In the genomic region with DNA sequence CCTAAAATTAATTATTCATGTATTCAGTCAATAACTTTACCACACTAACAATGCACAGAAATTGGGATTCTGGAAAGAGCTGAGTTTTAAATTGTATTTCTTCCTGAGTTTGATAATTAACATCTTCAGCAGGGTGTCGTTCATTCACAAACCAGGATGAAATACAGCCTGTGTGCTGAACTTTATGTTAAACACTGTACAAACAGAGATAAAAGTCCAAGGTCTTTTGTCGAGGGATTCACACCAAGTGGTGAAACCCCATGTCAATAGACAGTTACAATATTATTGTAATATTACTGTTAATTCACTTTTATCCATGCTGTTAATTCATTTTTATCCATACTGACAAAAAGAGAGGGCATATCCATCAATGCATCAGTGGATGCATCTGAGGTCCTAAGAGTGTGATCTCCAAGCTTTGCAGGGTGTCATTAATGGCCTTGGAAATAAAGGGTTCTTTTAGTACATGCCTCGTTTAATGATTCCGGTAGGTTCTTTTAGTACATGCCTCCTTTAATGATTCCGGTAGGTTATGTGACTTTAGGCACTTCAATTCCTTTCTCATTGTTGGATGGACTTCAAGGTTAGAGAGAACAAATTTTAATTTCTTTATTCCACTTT, we compare ENCODE assay signal across 1 cellular context.
TF ChIP-seq lines count a peak whose summit lies in the region.

No MANE protein-coding gene starts in this region.

TF ChIP-seq in HepG2, 621 proteins besides CTCF, POLR2A, EP300 and RAD21 (continued from another document and continues in another):
- TF ChIP-seq, protein P1, sequence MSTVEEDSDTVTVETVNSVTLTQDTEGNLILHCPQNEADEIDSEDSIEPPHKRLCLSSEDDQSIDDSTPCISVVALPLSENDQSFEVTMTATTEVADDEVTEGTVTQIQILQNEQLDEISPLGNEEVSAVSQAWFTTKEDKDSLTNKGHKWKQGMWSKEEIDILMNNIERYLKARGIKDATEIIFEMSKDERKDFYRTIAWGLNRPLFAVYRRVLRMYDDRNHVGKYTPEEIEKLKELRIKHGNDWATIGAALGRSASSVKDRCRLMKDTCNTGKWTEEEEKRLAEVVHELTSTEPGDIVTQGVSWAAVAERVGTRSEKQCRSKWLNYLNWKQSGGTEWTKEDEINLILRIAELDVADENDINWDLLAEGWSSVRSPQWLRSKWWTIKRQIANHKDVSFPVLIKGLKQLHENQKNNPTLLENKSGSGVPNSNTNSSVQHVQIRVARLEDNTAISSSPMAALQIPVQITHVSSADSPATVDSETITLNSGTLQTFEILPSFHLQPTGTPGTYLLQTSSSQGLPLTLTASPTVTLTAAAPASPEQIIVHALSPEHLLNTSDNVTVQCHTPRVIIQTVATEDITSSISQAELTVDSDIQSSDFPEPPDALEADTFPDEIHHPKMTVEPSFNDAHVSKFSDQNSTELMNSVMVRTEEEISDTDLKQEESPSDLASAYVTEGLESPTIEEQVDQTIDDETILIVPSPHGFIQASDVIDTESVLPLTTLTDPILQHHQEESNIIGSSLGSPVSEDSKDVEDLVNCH (CRISPR knock-in tag; IDR thresholded peaks at IDR 0.05), result no peak
- TF ChIP-seq AGO2 (optimal IDR thresholded peaks at IDR 0.05; ENCODE audit: low read depth, low read length) (no peak), ZNF841 (CRISPR knock-in tag; IDR thresholded peaks at IDR 0.05; ENCODE audit: borderline replicate concordance) (no peak), ZNF331 (CRISPR knock-in tag; IDR thresholded peaks at IDR 0.05) (peak; percentile 38; the same call in 1 of the 2 replicates), ZNF761 (CRISPR knock-in tag; conservative IDR thresholded peaks at IDR 0.05) (no peak), HDAC6 (IDR thresholded peaks at IDR 0.05; ENCODE audit: low read depth, low read length) (no peak), MED13 (CRISPR knock-in tag; IDR thresholded peaks at IDR 0.05) (no peak), TRIM24 (CRISPR knock-in tag; IDR thresholded peaks at IDR 0.05) (no peak), HNF4G (IDR thresholded peaks at IDR 0.05; ENCODE audit: borderline replicate concordance, low read depth, low read length) (peak; percentile 79), HNF4G (CRISPR knock-in tag; IDR thresholded peaks at IDR 0.05; ENCODE audit: borderline replicate concordance, low read depth) (peak; percentile 66; the same call in 1 of the 2 replicates), MAF1 (CRISPR knock-in tag; IDR thresholded peaks at IDR 0.05; ENCODE audit: borderline replicate concordance) (no peak), SYNCRIP (IDR thresholded peaks at IDR 0.05; ENCODE audit: insufficient read depth, low read depth, low read length) (no peak), NR2F1 (CRISPR knock-in tag; IDR thresholded peaks at IDR 0.05) (peak in 1 of 2 experiments; percentile 29; a peak in 1 of 4 replicates), CC2D1A (CRISPR knock-in tag; IDR thresholded peaks at IDR 0.05) (no peak), ZNF570 (CRISPR knock-in tag; IDR thresholded peaks at IDR 0.05; ENCODE audit: borderline replicate concordance) (no peak), KDM1A (CRISPR knock-in tag; IDR thresholded peaks at IDR 0.05) (no peak), DMAP1 (CRISPR knock-in tag; IDR thresholded peaks at IDR 0.05) (no peak), ZNF709 (CRISPR knock-in tag; IDR thresholded peaks at IDR 0.05) (no peak), NFATC3 (CRISPR knock-in tag; IDR thresholded peaks at IDR 0.05) (no peak), ZNF564 (CRISPR knock-in tag; IDR thresholded peaks at IDR 0.05) (no peak), PRMT3 (CRISPR knock-in tag; IDR thresholded peaks at IDR 0.05; ENCODE audit: borderline replicate concordance, low read depth) (no peak), ZNF431 (CRISPR knock-in tag; IDR thresholded peaks at IDR 0.05; ENCODE audit: borderline replicate concordance, low read depth) (no peak), REL (CRISPR knock-in tag; conservative IDR thresholded peaks at IDR 0.05) (no peak), FOSL2 (CRISPR knock-in tag; IDR thresholded peaks at IDR 0.05) (0 out of 2 replicates have a peak, but pooled peaks have one; percentile 16), ZNF607 (CRISPR knock-in tag; IDR thresholded peaks at IDR 0.05; ENCODE audit: borderline replicate concordance) (no peak), SRF (IDR thresholded peaks at IDR 0.05; ENCODE audit: low read depth, low read length) (no peak), FOXK2 (IDR thresholded peaks at IDR 0.05) (no peak), ZNF652 (CRISPR knock-in tag; IDR thresholded peaks at IDR 0.05; ENCODE audit: borderline replicate concordance, low read depth) (no peak), PHF5A (CRISPR knock-in tag; IDR thresholded peaks at IDR 0.05; ENCODE audit: low read depth, unreplicated experiment) (no peak), ZNF335 (CRISPR knock-in tag; IDR thresholded peaks at IDR 0.05) (no peak), SAP130 (CRISPR knock-in tag; IDR thresholded peaks at IDR 0.05; ENCODE audit: low read depth) (peak; percentile 57; the same call in 1 of the 2 replicates), NFKBIZ (CRISPR knock-in tag; IDR thresholded peaks at IDR 0.05) (no peak), ZNF598 (CRISPR knock-in tag; IDR thresholded peaks at IDR 0.05; ENCODE audit: borderline replicate concordance) (no peak; the same call in 1 of the 2 replicates), TOPORS (CRISPR knock-in tag; IDR thresholded peaks at IDR 0.05) (0 out of 2 replicates have a peak, but pooled peaks have one; percentile 27), ZFP36L2 (CRISPR knock-in tag; IDR thresholded peaks at IDR 0.05) (no peak), ZBTB7B (CRISPR knock-in tag; IDR thresholded peaks at IDR 0.05) (no peak)
- TF ChIP-seq, protein P2, sequence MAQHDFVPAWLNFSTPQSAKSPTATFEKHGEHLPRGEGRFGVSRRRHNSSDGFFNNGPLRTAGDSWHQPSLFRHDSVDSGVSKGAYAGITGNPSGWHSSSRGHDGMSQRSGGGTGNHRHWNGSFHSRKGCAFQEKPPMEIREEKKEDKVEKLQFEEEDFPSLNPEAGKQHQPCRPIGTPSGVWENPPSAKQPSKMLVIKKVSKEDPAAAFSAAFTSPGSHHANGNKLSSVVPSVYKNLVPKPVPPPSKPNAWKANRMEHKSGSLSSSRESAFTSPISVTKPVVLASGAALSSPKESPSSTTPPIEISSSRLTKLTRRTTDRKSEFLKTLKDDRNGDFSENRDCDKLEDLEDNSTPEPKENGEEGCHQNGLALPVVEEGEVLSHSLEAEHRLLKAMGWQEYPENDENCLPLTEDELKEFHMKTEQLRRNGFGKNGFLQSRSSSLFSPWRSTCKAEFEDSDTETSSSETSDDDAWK (CRISPR knock-in tag; IDR thresholded peaks at IDR 0.05), result no peak
- TF ChIP-seq, protein P3, sequence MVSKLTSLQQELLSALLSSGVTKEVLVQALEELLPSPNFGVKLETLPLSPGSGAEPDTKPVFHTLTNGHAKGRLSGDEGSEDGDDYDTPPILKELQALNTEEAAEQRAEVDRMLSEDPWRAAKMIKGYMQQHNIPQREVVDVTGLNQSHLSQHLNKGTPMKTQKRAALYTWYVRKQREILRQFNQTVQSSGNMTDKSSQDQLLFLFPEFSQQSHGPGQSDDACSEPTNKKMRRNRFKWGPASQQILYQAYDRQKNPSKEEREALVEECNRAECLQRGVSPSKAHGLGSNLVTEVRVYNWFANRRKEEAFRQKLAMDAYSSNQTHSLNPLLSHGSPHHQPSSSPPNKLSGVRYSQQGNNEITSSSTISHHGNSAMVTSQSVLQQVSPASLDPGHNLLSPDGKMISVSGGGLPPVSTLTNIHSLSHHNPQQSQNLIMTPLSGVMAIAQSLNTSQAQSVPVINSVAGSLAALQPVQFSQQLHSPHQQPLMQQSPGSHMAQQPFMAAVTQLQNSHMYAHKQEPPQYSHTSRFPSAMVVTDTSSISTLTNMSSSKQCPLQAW (CRISPR knock-in tag; IDR thresholded peaks at IDR 0.05), result no peak
- TF ChIP-seq, protein P4, sequence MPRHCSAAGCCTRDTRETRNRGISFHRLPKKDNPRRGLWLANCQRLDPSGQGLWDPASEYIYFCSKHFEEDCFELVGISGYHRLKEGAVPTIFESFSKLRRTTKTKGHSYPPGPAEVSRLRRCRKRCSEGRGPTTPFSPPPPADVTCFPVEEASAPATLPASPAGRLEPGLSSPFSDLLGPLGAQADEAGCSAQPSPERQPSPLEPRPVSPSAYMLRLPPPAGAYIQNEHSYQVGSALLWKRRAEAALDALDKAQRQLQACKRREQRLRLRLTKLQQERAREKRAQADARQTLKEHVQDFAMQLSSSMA (CRISPR knock-in tag; IDR thresholded peaks at IDR 0.05), result no peak
- TF ChIP-seq, protein P5, sequence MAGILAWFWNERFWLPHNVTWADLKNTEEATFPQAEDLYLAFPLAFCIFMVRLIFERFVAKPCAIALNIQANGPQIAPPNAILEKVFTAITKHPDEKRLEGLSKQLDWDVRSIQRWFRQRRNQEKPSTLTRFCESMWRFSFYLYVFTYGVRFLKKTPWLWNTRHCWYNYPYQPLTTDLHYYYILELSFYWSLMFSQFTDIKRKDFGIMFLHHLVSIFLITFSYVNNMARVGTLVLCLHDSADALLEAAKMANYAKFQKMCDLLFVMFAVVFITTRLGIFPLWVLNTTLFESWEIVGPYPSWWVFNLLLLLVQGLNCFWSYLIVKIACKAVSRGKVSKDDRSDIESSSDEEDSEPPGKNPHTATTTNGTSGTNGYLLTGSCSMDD (CRISPR knock-in tag; IDR thresholded peaks at IDR 0.05), result no peak
- TF ChIP-seq, protein P6, sequence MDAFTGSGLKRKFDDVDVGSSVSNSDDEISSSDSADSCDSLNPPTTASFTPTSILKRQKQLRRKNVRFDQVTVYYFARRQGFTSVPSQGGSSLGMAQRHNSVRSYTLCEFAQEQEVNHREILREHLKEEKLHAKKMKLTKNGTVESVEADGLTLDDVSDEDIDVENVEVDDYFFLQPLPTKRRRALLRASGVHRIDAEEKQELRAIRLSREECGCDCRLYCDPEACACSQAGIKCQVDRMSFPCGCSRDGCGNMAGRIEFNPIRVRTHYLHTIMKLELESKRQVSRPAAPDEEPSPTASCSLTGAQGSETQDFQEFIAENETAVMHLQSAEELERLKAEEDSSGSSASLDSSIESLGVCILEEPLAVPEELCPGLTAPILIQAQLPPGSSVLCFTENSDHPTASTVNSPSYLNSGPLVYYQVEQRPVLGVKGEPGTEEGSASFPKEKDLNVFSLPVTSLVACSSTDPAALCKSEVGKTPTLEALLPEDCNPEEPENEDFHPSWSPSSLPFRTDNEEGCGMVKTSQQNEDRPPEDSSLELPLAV (CRISPR knock-in tag; conservative IDR thresholded peaks at IDR 0.05; ENCODE audit: low read depth), result no peak
- TF ChIP-seq, protein P7, sequence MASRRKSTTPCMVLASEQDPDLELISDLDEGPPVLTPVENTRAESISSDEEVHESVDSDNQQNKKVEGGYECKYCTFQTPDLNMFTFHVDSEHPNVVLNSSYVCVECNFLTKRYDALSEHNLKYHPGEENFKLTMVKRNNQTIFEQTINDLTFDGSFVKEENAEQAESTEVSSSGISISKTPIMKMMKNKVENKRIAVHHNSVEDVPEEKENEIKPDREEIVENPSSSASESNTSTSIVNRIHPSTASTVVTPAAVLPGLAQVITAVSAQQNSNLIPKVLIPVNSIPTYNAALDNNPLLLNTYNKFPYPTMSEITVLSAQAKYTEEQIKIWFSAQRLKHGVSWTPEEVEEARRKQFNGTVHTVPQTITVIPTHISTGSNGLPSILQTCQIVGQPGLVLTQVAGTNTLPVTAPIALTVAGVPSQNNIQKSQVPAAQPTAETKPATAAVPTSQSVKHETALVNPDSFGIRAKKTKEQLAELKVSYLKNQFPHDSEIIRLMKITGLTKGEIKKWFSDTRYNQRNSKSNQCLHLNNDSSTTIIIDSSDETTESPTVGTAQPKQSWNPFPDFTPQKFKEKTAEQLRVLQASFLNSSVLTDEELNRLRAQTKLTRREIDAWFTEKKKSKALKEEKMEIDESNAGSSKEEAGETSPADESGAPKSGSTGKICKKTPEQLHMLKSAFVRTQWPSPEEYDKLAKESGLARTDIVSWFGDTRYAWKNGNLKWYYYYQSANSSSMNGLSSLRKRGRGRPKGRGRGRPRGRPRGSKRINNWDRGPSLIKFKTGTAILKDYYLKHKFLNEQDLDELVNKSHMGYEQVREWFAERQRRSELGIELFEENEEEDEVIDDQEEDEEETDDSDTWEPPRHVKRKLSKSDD (CRISPR knock-in tag; IDR thresholded peaks at IDR 0.05; ENCODE audit: low read depth), result no peak
- TF ChIP-seq, protein P8, sequence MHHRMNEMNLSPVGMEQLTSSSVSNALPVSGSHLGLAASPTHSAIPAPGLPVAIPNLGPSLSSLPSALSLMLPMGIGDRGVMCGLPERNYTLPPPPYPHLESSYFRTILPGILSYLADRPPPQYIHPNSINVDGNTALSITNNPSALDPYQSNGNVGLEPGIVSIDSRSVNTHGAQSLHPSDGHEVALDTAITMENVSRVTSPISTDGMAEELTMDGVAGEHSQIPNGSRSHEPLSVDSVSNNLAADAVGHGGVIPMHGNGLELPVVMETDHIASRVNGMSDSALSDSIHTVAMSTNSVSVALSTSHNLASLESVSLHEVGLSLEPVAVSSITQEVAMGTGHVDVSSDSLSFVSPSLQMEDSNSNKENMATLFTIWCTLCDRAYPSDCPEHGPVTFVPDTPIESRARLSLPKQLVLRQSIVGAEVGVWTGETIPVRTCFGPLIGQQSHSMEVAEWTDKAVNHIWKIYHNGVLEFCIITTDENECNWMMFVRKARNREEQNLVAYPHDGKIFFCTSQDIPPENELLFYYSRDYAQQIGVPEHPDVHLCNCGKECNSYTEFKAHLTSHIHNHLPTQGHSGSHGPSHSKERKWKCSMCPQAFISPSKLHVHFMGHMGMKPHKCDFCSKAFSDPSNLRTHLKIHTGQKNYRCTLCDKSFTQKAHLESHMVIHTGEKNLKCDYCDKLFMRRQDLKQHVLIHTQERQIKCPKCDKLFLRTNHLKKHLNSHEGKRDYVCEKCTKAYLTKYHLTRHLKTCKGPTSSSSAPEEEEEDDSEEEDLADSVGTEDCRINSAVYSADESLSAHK (CRISPR knock-in tag; IDR thresholded peaks at IDR 0.05; ENCODE audit: borderline replicate concordance), result no peak
- TF ChIP-seq, protein P9, sequence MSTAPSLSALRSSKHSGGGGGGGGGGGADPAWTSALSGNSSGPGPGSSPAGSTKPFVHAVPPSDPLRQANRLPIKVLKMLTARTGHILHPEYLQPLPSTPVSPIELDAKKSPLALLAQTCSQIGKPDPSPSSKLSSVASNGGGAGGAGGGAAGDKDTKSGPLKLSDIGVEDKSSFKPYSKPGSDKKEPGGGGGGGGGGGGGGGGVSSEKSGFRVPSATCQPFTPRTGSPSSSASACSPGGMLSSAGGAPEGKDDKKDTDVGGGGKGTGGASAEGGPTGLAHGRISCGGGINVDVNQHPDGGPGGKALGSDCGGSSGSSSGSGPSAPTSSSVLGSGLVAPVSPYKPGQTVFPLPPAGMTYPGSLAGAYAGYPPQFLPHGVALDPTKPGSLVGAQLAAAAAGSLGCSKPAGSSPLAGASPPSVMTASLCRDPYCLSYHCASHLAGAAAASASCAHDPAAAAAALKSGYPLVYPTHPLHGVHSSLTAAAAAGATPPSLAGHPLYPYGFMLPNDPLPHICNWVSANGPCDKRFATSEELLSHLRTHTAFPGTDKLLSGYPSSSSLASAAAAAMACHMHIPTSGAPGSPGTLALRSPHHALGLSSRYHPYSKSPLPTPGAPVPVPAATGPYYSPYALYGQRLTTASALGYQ (CRISPR knock-in tag; IDR thresholded peaks at IDR 0.05), result no peak; the same call in 1 of the 2 replicates
- TF ChIP-seq, protein P10, sequence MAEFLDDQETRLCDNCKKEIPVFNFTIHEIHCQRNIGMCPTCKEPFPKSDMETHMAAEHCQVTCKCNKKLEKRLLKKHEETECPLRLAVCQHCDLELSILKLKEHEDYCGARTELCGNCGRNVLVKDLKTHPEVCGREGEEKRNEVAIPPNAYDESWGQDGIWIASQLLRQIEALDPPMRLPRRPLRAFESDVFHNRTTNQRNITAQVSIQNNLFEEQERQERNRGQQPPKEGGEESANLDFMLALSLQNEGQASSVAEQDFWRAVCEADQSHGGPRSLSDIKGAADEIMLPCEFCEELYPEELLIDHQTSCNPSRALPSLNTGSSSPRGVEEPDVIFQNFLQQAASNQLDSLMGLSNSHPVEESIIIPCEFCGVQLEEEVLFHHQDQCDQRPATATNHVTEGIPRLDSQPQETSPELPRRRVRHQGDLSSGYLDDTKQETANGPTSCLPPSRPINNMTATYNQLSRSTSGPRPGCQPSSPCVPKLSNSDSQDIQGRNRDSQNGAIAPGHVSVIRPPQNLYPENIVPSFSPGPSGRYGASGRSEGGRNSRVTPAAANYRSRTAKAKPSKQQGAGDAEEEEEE (CRISPR knock-in tag; IDR thresholded peaks at IDR 0.05; ENCODE audit: borderline replicate concordance), result no peak
